Comparison of ENCODE assay signal across 21 cellular contexts in genomic region chrX:8955521-8955920, GRCh38.
DNase-seq lines count a peak whose midpoint lies in the region; ATAC-seq and TF ChIP-seq lines count a peak whose summit lies in the region.
"Had no signal": no experiment of that assay in that cellular context is flagged by ENCODE, and none has a peak within 500 bp of the region (broad histone marks: within the 10 kb centered on the region; RNA-seq: fewer than 3 reads in every experiment).

No MANE protein-coding gene starts in this region.

- TF ChIP-seq CTCF in foreskin fibroblast (IDR thresholded peaks at IDR 0.05; ENCODE audit: low read depth, low read length), result no peak
- no peak for TF ChIP-seq CTCF in endothelial cell (IDR thresholded peaks at IDR 0.05; ENCODE audit: unreplicated experiment)

- H3K27ac Mint-ChIP-seq in endothelial cell (ENCODE audit: unreplicated experiment), result no peak overlapping the region
- H3K27ac Mint-ChIP-seq: CD8-positive, alpha-beta T cell; H9; IgD-negative memory B cell had no signal

- ATAC-seq in HG03439 (IDR thresholded peaks at IDR 0.05; ENCODE audit: unreplicated experiment) (no peak), GM18498 (IDR thresholded peaks at IDR 0.05; ENCODE audit: unreplicated experiment) (no peak), HG03354 (IDR thresholded peaks at IDR 0.05; ENCODE audit: poor library complexity, severe bottlenecking, unreplicated experiment) (no peak)
- ATAC-seq: CD8-positive, alpha-beta T cell had no signal

- no peaks in the 10 kb centered on the region for H3K36me3 Mint-ChIP-seq in endothelial cell (ENCODE audit: low read depth, unreplicated experiment)
- H3K36me3 Mint-ChIP-seq: CD8-positive, alpha-beta T cell; IgD-negative memory B cell had no signal

- H3K4me1 Mint-ChIP-seq in endothelial cell (ENCODE audit: unreplicated experiment), result peaks cover 3% of the 10 kb centered on the region

- H3K4me3 ChIP-seq in foreskin fibroblast (ENCODE audit: low read depth in 1 of 2, low read length in 2 of 2), result no peak overlapping the region

- H3K27me3 Mint-ChIP-seq in endothelial cell (ENCODE audit: unreplicated experiment), result peaks cover 2% of the 10 kb centered on the region

- DNase-seq in G401 (ENCODE audit: low spot score), result peak; percentile 30
- peak; percentile 23 for DNase-seq in astrocyte of the hippocampus (ENCODE audit: low read depth, low spot score)
- peak; percentile 10 to 40 for DNase-seq in foreskin fibroblast
- DNase-seq in endothelial cell (ENCODE audit: low spot score), result no peak
- DNase-seq: AML-193; C1 segment of cervical spinal cord; CD8-positive, alpha-beta T cell; GF-D8; H9; MV-4-11; NCI-H1105 treated with DMSO at 0.1 percent for 48 hours; NCI-H2029 treated with DMSO at 0.1 percent for 48 hours; NCI-H345; NCI-H524; NCI-H774; NK-92 treated with Interleukin-12 subunit alpha and Interleukin-12 subunit beta, amount 100 ng/mL, for 24 hours; SIG-M5 had no signal

- no peaks in the 10 kb centered on the region for H3K9me3 Mint-ChIP-seq in endothelial cell (ENCODE audit: unreplicated experiment)
- H3K9me3 Mint-ChIP-seq: CD8-positive, alpha-beta T cell; IgD-negative memory B cell had no signal

- no peak overlapping the region for H3K4me3 Mint-ChIP-seq in endothelial cell (ENCODE audit: unreplicated experiment)
- H3K4me3 Mint-ChIP-seq: CD8-positive, alpha-beta T cell; H9; IgD-negative memory B cell had no signal

- in situ Hi-C loops in G401 (cut with HindIII; ENCODE audit: low sequenced_read_pairs), result no loop called here
